Comparison of ENCODE assay signal across 7 cellular contexts in the genomic region with DNA sequence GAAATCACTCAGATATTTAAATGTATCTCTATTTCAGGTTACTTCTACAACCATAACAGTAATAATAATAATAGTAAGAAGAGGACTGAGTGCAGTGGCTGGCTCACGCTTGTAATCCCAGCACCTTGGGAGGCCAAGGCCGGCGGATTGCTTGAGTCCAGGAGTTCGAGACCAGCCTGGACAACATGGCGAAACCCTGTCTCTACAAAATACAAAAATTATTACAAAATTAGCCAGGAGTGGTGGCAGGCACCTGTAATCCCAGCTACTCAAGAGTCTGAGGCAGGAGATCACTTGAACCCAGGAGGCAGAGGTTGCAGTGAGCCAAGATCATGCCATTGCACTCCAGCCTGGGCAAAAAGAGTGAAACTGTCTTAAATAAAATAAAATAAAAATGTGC. TPM values are rescaled to one million over a fixed set of nuclear protein-coding genes. Genes with fewer than 3 reads are reported as not detected.
DNase-seq lines count a peak whose midpoint lies in the region; ATAC-seq and TF ChIP-seq lines count a peak whose summit lies in the region.
"Not testable (repeated sequence)": the region's sequence is repeated elsewhere in the genome, so short reads cannot be mapped to it uniquely, and the experiment has no call there.

No MANE protein-coding gene starts in this region.

- H3K4me1 Mint-ChIP-seq in central memory CD8-positive, alpha-beta T cell, result peaks cover 51% of the 10 kb centered on the region
- peaks cover 28% of the 10 kb centered on the region for H3K4me1 Mint-ChIP-seq in nephron progenitor cell

- not testable (repeated sequence) for H3K27me3 ChIP-seq in DND-41 (ENCODE audit: insufficient read depth, low read length, poor library complexity); testis

- peaks cover 21% of the 10 kb centered on the region for H3K79me2 ChIP-seq in DND-41 (ENCODE audit: insufficient read depth, low read length)

- not testable (repeated sequence) for H4K20me1 ChIP-seq in DND-41 (ENCODE audit: insufficient read depth, low read length)

- not testable (repeated sequence) for H2AFZ ChIP-seq in DND-41 (ENCODE audit: low read depth, low read length)

- not testable (repeated sequence) for H3K9me3 ChIP-seq in DND-41 (ENCODE audit: insufficient read depth, low read length, severe bottlenecking); testis

- CTCF ChIA-PET in RWPE1 (lab: Yijun Ruan, JAX), result interaction anchor here (0.6 kb wide), 1 partner anchor 16 kb away, joined by 4 read pairs; no protein-coding TSS in a partner anchor

- WGBS in testis, 2 donors, result 96 to 98% methylated on average over 5 of the region's 5 CpGs

- H3K4me2 ChIP-seq in DND-41 (ENCODE audit: insufficient read depth, low read length), result not testable (repeated sequence)

- H3K27me3 Mint-ChIP-seq in central memory CD8-positive, alpha-beta T cell; nephron progenitor cell (ENCODE audit: low read depth, poor library complexity): not testable (repeated sequence)

- TF ChIP-seq CTCF in DND-41 (IDR thresholded peaks at IDR 0.05; ENCODE audit: borderline replicate concordance, extremely low read depth, low read length, poor library complexity, severe bottlenecking); RWPE1 (conservative IDR thresholded peaks at IDR 0.05; ENCODE audit: low read depth); nephron progenitor cell (IDR thresholded peaks at IDR 0.05); testis (IDR thresholded peaks at IDR 0.05): not testable (repeated sequence)

- POLR2A ChIA-PET in RWPE1 (lab: Yijun Ruan, JAX; ENCODE audit: low non-redundant PET), result not testable (repeated sequence)

- not testable (repeated sequence) for TF ChIP-seq POLR2A in testis (IDR thresholded peaks at IDR 0.05)

- not testable (repeated sequence) for H3K9me3 Mint-ChIP-seq in central memory CD8-positive, alpha-beta T cell; nephron progenitor cell

- not testable (repeated sequence) for H3K9ac ChIP-seq in DND-41 (ENCODE audit: low read depth, low read length)

- H3K27ac Mint-ChIP-seq in central memory CD8-positive, alpha-beta T cell (ENCODE audit: low read depth), result peak overlapping the region; percentile 16
- H3K27ac Mint-ChIP-seq in nephron progenitor cell, result peak overlapping the region; percentile 68

- H3K36me3 ChIP-seq in DND-41 (ENCODE audit: insufficient read depth, low read length); testis (ENCODE audit: low read depth, missing control alignments): not testable (repeated sequence)

- DNase-seq in DND-41 (peak; percentile 1), left lobe of liver (ENCODE audit: low spot score) (peak; percentile 14), testis (peak; percentile 3)
- not testable (repeated sequence) for DNase-seq in RWPE1 (ENCODE audit: low spot score); central memory CD8-positive, alpha-beta T cell (ENCODE audit: low spot score in 2 of 2); nephron progenitor cell
- peak; percentile 5 to 7 for DNase-seq in activated T-cell treated with anti-CD3 and anti-CD28 coated beads, Interleukin-2, amount 50 U/mL, for 48 hours

- not testable (repeated sequence) for H3K27ac ChIP-seq in DND-41 (ENCODE audit: low read length); testis
- H3K27ac ChIP-seq in RWPE1, result peak overlapping the region; percentile 73

- not testable (repeated sequence) for H3K4me3 ChIP-seq in DND-41 (ENCODE audit: low read depth in 1 of 2, low read length in 2 of 2); testis

- ATAC-seq in DND-41 (ENCODE audit: insufficient read depth, low read depth); central memory CD8-positive, alpha-beta T cell (replicated peaks; ENCODE audit: extremely low read depth, poor library complexity, severe bottlenecking); left lobe of liver: not testable (repeated sequence)

- H3K4me1 ChIP-seq in DND-41 (ENCODE audit: insufficient read depth, low read length) (peaks cover 26% of the 10 kb centered on the region), testis (peaks cover 11% of the 10 kb centered on the region)

- H3K36me3 Mint-ChIP-seq in central memory CD8-positive, alpha-beta T cell (ENCODE audit: insufficient read depth), result peaks cover 17% of the 10 kb centered on the region
- H3K36me3 Mint-ChIP-seq in nephron progenitor cell (ENCODE audit: low read depth), result not testable (repeated sequence)

- not testable (repeated sequence) for H3K4me3 Mint-ChIP-seq in central memory CD8-positive, alpha-beta T cell; nephron progenitor cell

- intact Hi-C loops in testis (cut with DNase I; ENCODE audit: low total_unique reads), result not testable (repeated sequence)

RNA-seq across cellular contexts. Expression of a gene that starts 11.8 kb away (rescaled TPM):
- total RNA-seq in left lobe of liver (11.1 TPM), testis (10 to 100 TPM; 48.6 to 61.2 TPM)
- 47.3 TPM for polyA plus RNA-seq in testis (ENCODE audit: insufficient read depth, low read depth, low replicate concordance)
